ENCODE assay signal across 1 cellular context in genomic region chr6:47420394-47421371, GRCh38.
TF ChIP-seq lines count a peak whose summit lies in the region.

No MANE protein-coding gene starts in this region.

TF ChIP-seq in K562, 482 proteins besides CTCF, POLR2A, EP300 and RAD21 (continued from another document and continues in another):
- TF ChIP-seq ZNF512 (tag; IDR thresholded peaks at IDR 0.05) (no peak), RBM34 (IDR thresholded peaks at IDR 0.05; ENCODE audit: borderline replicate concordance, insufficient read depth, low read length) (no peak), ATF4 (CRISPR knock-in tag; IDR thresholded peaks at IDR 0.05) (no peak), IRF2 (CRISPR knock-in tag; IDR thresholded peaks at IDR 0.05) (no peak), HDAC3 (IDR thresholded peaks at IDR 0.05; ENCODE audit: borderline replicate concordance, partially characterized antibody) (peak; percentile 96), XRCC5 (IDR thresholded peaks at IDR 0.05; ENCODE audit: low read depth, low read length) (no peak), HNRNPL (IDR thresholded peaks at IDR 0.05; ENCODE audit: low read depth, low read length) (no peak), NELFE (IDR thresholded peaks at IDR 0.05; ENCODE audit: insufficient read depth, insufficient read length) (no peak), IFI16 (CRISPR knock-in tag; IDR thresholded peaks at IDR 0.05) (no peak), C11orf30 (IDR thresholded peaks at IDR 0.05; ENCODE audit: low read depth) (peak; percentile 71), HDGF (IDR thresholded peaks at IDR 0.05) (peak; percentile 91; the same call in 1 of the 2 replicates), FOXJ3 (CRISPR knock-in tag; IDR thresholded peaks at IDR 0.05) (no peak), ZNF586 (CRISPR knock-in tag; conservative IDR thresholded peaks at IDR 0.05) (no peak), RNF2 (IDR thresholded peaks at IDR 0.05) (peak; percentile 79; the same call in 1 of the 2 replicates), EZH2 (IDR thresholded peaks at IDR 0.05; ENCODE audit: borderline replicate concordance, low read depth, low read length) (no peak), PHB2 (IDR thresholded peaks at IDR 0.05; ENCODE audit: low read depth) (peak; percentile 87), ZFP91 (CRISPR knock-in tag; IDR thresholded peaks at IDR 0.05) (no peak), MXI1 (IDR thresholded peaks at IDR 0.05; ENCODE audit: low read depth, low read length) (0 out of 2 replicates have a peak, but pooled peaks have one; percentile 45), SNAPC5 (CRISPR knock-in tag; IDR thresholded peaks at IDR 0.05) (no peak), GABPB2 (CRISPR knock-in tag; conservative IDR thresholded peaks at IDR 0.05) (no peak), HLTF (IDR thresholded peaks at IDR 0.05) (peak; percentile 89), RHOXF2B (CRISPR knock-in tag; conservative IDR thresholded peaks at IDR 0.05) (no peak), HMBOX1 (IDR thresholded peaks at IDR 0.05) (peak; percentile 37; the same call in 1 of the 2 replicates), ZNF12 (CRISPR knock-in tag; IDR thresholded peaks at IDR 0.05) (no peak), ARID2 (IDR thresholded peaks at IDR 0.05) (peak; percentile 46; the same call in 1 of the 2 replicates), FOXK1 (CRISPR knock-in tag; IDR thresholded peaks at IDR 0.05; ENCODE audit: borderline replicate concordance) (no peak), ZNF639 (CRISPR knock-in tag; conservative IDR thresholded peaks at IDR 0.05 in 1 of 2, IDR thresholded peaks at IDR 0.05 in 1 of 2) (peak in 1 of 2 experiments; percentile 51; a peak in 1 of 4 replicates), ZNF121 (CRISPR knock-in tag; conservative IDR thresholded peaks at IDR 0.05) (no peak), E2F1 (CRISPR knock-in tag; IDR thresholded peaks at IDR 0.05) (no peak), ZBTB33 (CRISPR knock-in tag; IDR thresholded peaks at IDR 0.05) (peak; percentile 66; the same call in 1 of the 2 replicates), STAT6 (CRISPR knock-in tag; IDR thresholded peaks at IDR 0.05) (no peak), HCFC1 (IDR thresholded peaks at IDR 0.05; ENCODE audit: low read depth, low read length) (no peak), SRF (CRISPR knock-in tag; IDR thresholded peaks at IDR 0.05) (peak in 1 of 2 experiments; percentile 80; a peak in 1 of 4 replicates), SMARCC2 (IDR thresholded peaks at IDR 0.05; ENCODE audit: low read depth) (peak; percentile 99), ZNF232 (CRISPR knock-in tag; IDR thresholded peaks at IDR 0.05) (no peak), ELF4 (CRISPR knock-in tag; IDR thresholded peaks at IDR 0.05) (no peak), ZBTB5 (IDR thresholded peaks at IDR 0.05) (peak; percentile 85), MECOM (CRISPR knock-in tag; IDR thresholded peaks at IDR 0.05) (peak; percentile 93), ZBTB7A (IDR thresholded peaks at IDR 0.05; ENCODE audit: borderline replicate concordance, control insufficient read depth, low read depth, low read length) (no peak), ZNF324 (CRISPR knock-in tag; IDR thresholded peaks at IDR 0.05) (no peak), ZNF76 (CRISPR knock-in tag; IDR thresholded peaks at IDR 0.05; ENCODE audit: borderline replicate concordance) (no peak), ILK (tag; IDR thresholded peaks at IDR 0.05; ENCODE audit: borderline replicate concordance, low read depth) (no peak), CBFA2T2 (conservative IDR thresholded peaks at IDR 0.05) (peak; percentile 99), YY1 (IDR thresholded peaks at IDR 0.05; ENCODE audit: borderline replicate concordance in 1 of 3, control insufficient read depth in 1 of 3, extremely low read depth in 1 of 3, insufficient read depth in 3 of 3, insufficient read length in 1 of 3, insufficient replicate concordance in 2 of 3, low read depth in 1 of 3, low read length in 2 of 3) (no peak), THRA (IDR thresholded peaks at IDR 0.05) (no peak), CC2D1A (IDR thresholded peaks at IDR 0.05) (peak; percentile 99), ELK1 (CRISPR knock-in tag; IDR thresholded peaks at IDR 0.05) (no peak), ZBTB1 (CRISPR knock-in tag; IDR thresholded peaks at IDR 0.05; ENCODE audit: borderline replicate concordance, low read depth) (no peak), PYGO2 (tag; IDR thresholded peaks at IDR 0.05) (no peak), NR2C2 (CRISPR knock-in tag; IDR thresholded peaks at IDR 0.05) (no peak), NR2C2 (tag; IDR thresholded peaks at IDR 0.05) (no peak; the same call in 1 of the 2 replicates), CBFA2T3 (IDR thresholded peaks at IDR 0.05) (peak; percentile 99), U2AF2 (optimal IDR thresholded peaks at IDR 0.05; ENCODE audit: low read depth, low read length) (no peak), PPARD (CRISPR knock-in tag; IDR thresholded peaks at IDR 0.05) (no peak)
